In the genomic region with DNA sequence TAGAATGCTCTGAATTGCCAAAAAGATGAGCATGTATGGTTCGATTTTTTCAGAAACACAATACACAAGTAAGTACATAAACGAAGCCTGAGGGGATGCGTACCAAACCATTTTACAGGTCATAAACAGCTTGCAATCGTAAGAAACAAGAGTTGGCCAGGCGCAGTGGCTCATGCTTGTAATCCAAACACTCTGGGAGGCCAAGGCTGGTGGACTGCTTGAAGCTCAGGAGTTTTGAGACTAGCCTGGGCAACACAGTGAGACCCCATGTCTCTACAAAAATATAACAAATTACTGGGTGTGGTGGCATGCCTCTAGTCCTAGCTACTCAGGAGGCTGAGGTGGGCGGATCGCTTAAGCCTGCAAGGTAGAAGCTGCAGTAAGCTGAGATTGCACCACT, we compare ENCODE assay signal across 26 cellular contexts. TPM values are rescaled to one million over a fixed set of nuclear protein-coding genes. Genes with fewer than 3 reads are reported as not detected.
DNase-seq lines count a peak whose midpoint lies in the region; ATAC-seq and TF ChIP-seq lines count a peak whose summit lies in the region.
"Had no signal": no experiment of that assay in that cellular context is flagged by ENCODE, and none has a peak within 500 bp of the region (broad histone marks: within the 10 kb centered on the region; RNA-seq: fewer than 3 reads in every experiment).

No MANE protein-coding gene starts in this region.

- no peak overlapping the region for H2BK12ac ChIP-seq in trophoblast cell (ENCODE audit: low read length)

- H3K27ac Mint-ChIP-seq in activated CD4-positive, alpha-beta memory T cell treated with anti-CD3 and anti-CD28 coated beads for 36 hours, result peak overlapping the region; percentile 60
- no peak overlapping the region for H3K27ac Mint-ChIP-seq in activated CD4-positive, alpha-beta memory T cell treated with anti-CD3 and anti-CD28 coated beads, Interleukin-2, amount 10 ng/mL, durations not matched to agents 7 days and 5 days
- peak overlapping the region; percentile 7 to 19 for H3K27ac Mint-ChIP-seq in effector memory CD8-positive, alpha-beta T cell
- H3K27ac Mint-ChIP-seq in Caco-2 (ENCODE audit: unreplicated experiment), result no peak overlapping the region

- no peak overlapping the region for H3K4me3 Mint-ChIP-seq in activated CD4-positive, alpha-beta memory T cell treated with anti-CD3 and anti-CD28 coated beads for 36 hours
- H3K4me3 Mint-ChIP-seq in activated CD4-positive, alpha-beta memory T cell treated with anti-CD3 and anti-CD28 coated beads, Interleukin-2, amount 10 ng/mL, durations not matched to agents 7 days and 5 days, result no peak overlapping the region
- no peak overlapping the region for H3K4me3 Mint-ChIP-seq in effector memory CD8-positive, alpha-beta T cell
- no peak overlapping the region for H3K4me3 Mint-ChIP-seq in Caco-2 (ENCODE audit: unreplicated experiment)

- H3K4me1 ChIP-seq in trophoblast cell (ENCODE audit: control insufficient read depth in 1 of 2, insufficient read depth in 2 of 2, low read length in 2 of 2) (no peaks in the 10 kb centered on the region), Caco-2 (peaks cover 28% of the 10 kb centered on the region)

- no peaks in the 10 kb centered on the region for H3K27me3 Mint-ChIP-seq in activated CD4-positive, alpha-beta memory T cell treated with anti-CD3 and anti-CD28 coated beads for 36 hours
- H3K27me3 Mint-ChIP-seq in activated CD4-positive, alpha-beta memory T cell treated with anti-CD3 and anti-CD28 coated beads, Interleukin-2, amount 10 ng/mL, durations not matched to agents 7 days and 5 days, result no peaks in the 10 kb centered on the region
- H3K27me3 Mint-ChIP-seq in effector memory CD8-positive, alpha-beta T cell, result no peaks in the 10 kb centered on the region
- H3K27me3 Mint-ChIP-seq in Caco-2 (ENCODE audit: insufficient read depth, unreplicated experiment), result no peaks in the 10 kb centered on the region

- no TSS peak for BruUV-seq in Caco-2 (replicated peaks; lab: Mats Ljungman, UMichigan)

- no peak overlapping the region for H4K91ac ChIP-seq in trophoblast cell (ENCODE audit: low read depth, low read length)

- no peak overlapping the region for H3K27ac ChIP-seq in trophoblast cell (ENCODE audit: low read depth, low read length)
- H3K27ac ChIP-seq: left ventricle myocardium inferior, stomach, tibial nerve, VCaP had no signal

- no peak overlapping the region for H3K14ac ChIP-seq in trophoblast cell (ENCODE audit: low read length)

- H3K4me3 ChIP-seq in trophoblast cell (ENCODE audit: low read depth, low read length), result no peak overlapping the region
- no peak overlapping the region for H3K4me3 ChIP-seq in Caco-2 (ENCODE audit: low read depth, low read length)
- H3K4me3 ChIP-seq: left ventricle myocardium inferior, stomach, tibial nerve had no signal

- no peak overlapping the region for H3K18ac ChIP-seq in trophoblast cell (ENCODE audit: low read length)

- H3K79me1 ChIP-seq in trophoblast cell (ENCODE audit: low read length), result no peaks in the 10 kb centered on the region

- TF ChIP-seq CTCF in Caco-2 (IDR thresholded peaks at IDR 0.05; ENCODE audit: insufficient read depth in 1 of 2, low read depth in 1 of 2, low read length in 1 of 2, severe bottlenecking in 1 of 2, unreplicated experiment in 1 of 2), result no peak

- H3K27me3 ChIP-seq in trophoblast cell (ENCODE audit: insufficient read depth, low read length) (no peaks in the 10 kb centered on the region), Caco-2 (replicated peaks; ENCODE audit: control insufficient read depth, insufficient read depth, low read length) (no peaks in the 10 kb centered on the region)
- H3K27me3 ChIP-seq: stomach, tibial nerve had no signal

- no peak overlapping the region for H2AK5ac ChIP-seq in trophoblast cell (ENCODE audit: low read length)

- H3K4me2 ChIP-seq in trophoblast cell (ENCODE audit: low read length), result no peak overlapping the region
- H3K4me2 ChIP-seq: SK-N-SH had no signal

- no peaks in the 10 kb centered on the region for H3K9me3 ChIP-seq in trophoblast cell (ENCODE audit: insufficient read depth, low read depth, low read length)
- no peaks in the 10 kb centered on the region for H3K9me3 ChIP-seq in Caco-2
- H3K9me3 ChIP-seq: left ventricle myocardium inferior, SK-N-SH, stomach, tibial nerve had no signal

- intact Hi-C loops in activated CD4-positive, alpha-beta memory T cell treated with anti-CD3 and anti-CD28 coated beads for 36 hours (cut with micrococcal nuclease), result no loop called here
- intact Hi-C loops in Caco-2 (cut with micrococcal nuclease; ENCODE audit: unreplicated experiment), result no loop called here

- H3K9ac ChIP-seq in trophoblast cell (ENCODE audit: low read length), result no peak overlapping the region
- H3K9ac ChIP-seq: SK-N-SH had no signal

- no peaks in the 10 kb centered on the region for H3K9me3 Mint-ChIP-seq in activated CD4-positive, alpha-beta memory T cell treated with anti-CD3 and anti-CD28 coated beads for 36 hours
- H3K9me3 Mint-ChIP-seq in activated CD4-positive, alpha-beta memory T cell treated with anti-CD3 and anti-CD28 coated beads, Interleukin-2, amount 10 ng/mL, durations not matched to agents 7 days and 5 days, result no peaks in the 10 kb centered on the region
- H3K9me3 Mint-ChIP-seq in effector memory CD8-positive, alpha-beta T cell, result no peaks in the 10 kb centered on the region
- H3K9me3 Mint-ChIP-seq in Caco-2 (ENCODE audit: unreplicated experiment), result no peaks in the 10 kb centered on the region

- H3K79me2 ChIP-seq in trophoblast cell (ENCODE audit: control insufficient read depth, insufficient read depth, low read length, poor library complexity), result peaks cover 5% of the 10 kb centered on the region

- peaks cover 88% of the 10 kb centered on the region for H3K36me3 Mint-ChIP-seq in activated CD4-positive, alpha-beta memory T cell treated with anti-CD3 and anti-CD28 coated beads for 36 hours
- peaks cover 96% of the 10 kb centered on the region for H3K36me3 Mint-ChIP-seq in activated CD4-positive, alpha-beta memory T cell treated with anti-CD3 and anti-CD28 coated beads, Interleukin-2, amount 10 ng/mL, durations not matched to agents 7 days and 5 days (ENCODE audit: low read depth)
- peaks cover 95% of the 10 kb centered on the region for H3K36me3 Mint-ChIP-seq in effector memory CD8-positive, alpha-beta T cell (ENCODE audit: insufficient read depth)
- H3K36me3 Mint-ChIP-seq in Caco-2 (ENCODE audit: insufficient read depth, unreplicated experiment), result peaks cover 100% of the 10 kb centered on the region

- no peak for ATAC-seq in effector memory CD8-positive, alpha-beta T cell (replicated peaks)

- WGBS in trophoblast cell (ENCODE audit: extremely low coverage, insufficient coverage, insufficient read length), result no CpG with 5 or more reads among the region's 7 CpGs

- no peak overlapping the region for H4K12ac ChIP-seq in trophoblast cell (ENCODE audit: low read depth, low read length)

- H2AFZ ChIP-seq in trophoblast cell (ENCODE audit: insufficient read depth, low read length, poor library complexity), result no peak overlapping the region

- H4K8ac ChIP-seq in trophoblast cell (ENCODE audit: low read depth, low read length), result no peak overlapping the region

- CTCF ChIA-PET in activated CD4-positive, alpha-beta memory T cell treated with anti-CD3 and anti-CD28 coated beads for 36 hours (lab: Charles Lee), result interaction anchor here (0.7 to 3.2 kb wide), 5 partner anchors 12 to 264 kb away, joined by 3 to 13 read pairs (median 6); partner anchors contain the start of gene TRA2B
- CTCF ChIA-PET in activated CD4-positive, alpha-beta memory T cell treated with anti-CD3 and anti-CD28 coated beads, Interleukin-2, amount 10 ng/mL, durations not matched to agents 7 days and 5 days (lab: Charles Lee), result interaction anchor here (0.7 to 6.0 kb wide), 3 partner anchors 8 to 19 kb away, joined by 3 to 50 read pairs (median 4); no protein-coding TSS in a partner anchor
- CTCF ChIA-PET in Caco-2 (lab: Charles Lee), result interaction anchor here (1.1 kb wide), 1 partner anchor 19 kb away, joined by 3 read pairs; no protein-coding TSS in a partner anchor

- H3K23ac ChIP-seq in trophoblast cell (ENCODE audit: low read length), result no peak overlapping the region

- H2BK5ac ChIP-seq in trophoblast cell (ENCODE audit: low read depth, low read length, poor library complexity), result no peak overlapping the region

- no peak for DNase-seq in activated CD4-positive, alpha-beta memory T cell treated with anti-CD3 and anti-CD28 coated beads for 36 hours
- no peak for DNase-seq in activated CD4-positive, alpha-beta memory T cell treated with anti-CD3 and anti-CD28 coated beads, Interleukin-2, amount 10 ng/mL, durations not matched to agents 7 days and 5 days
- DNase-seq in NAMALWA (ENCODE audit: low spot score) (peak; percentile 39), trophoblast cell (no peak), Caco-2 (no peak), NOMO-1 (lab: John Stamatoyannopoulos, UW; ENCODE audit: unreplicated experiment in 2 of 2) (no peak), putamen (ENCODE audit: low spot score) (no peak)
- no peak for DNase-seq in effector memory CD8-positive, alpha-beta T cell
- DNase-seq: 8988T; activated CD4-positive, alpha-beta T cell treated with anti-CD3 and anti-CD28 coated beads, Interleukin-2, amount 50 U/mL, for 1 hour; activated gamma-delta T cell; amygdala; cortex of kidney; GF-D8; Kasumi-1; left ventricle myocardium inferior; midbrain; NCI-H1048; NCI-H2029; NCI-H226; NCI-H774; SK-N-SH; stimulated activated CD4-positive, alpha-beta T cell treated with anti-CD3 and anti-CD28 coated beads, Interleukin-15, amount 100 ng/mL, for 24 hours; stomach had no signal

- peak overlapping the region; percentile 53 for H3K4ac ChIP-seq in trophoblast cell (ENCODE audit: low read depth, low read length)

- POLR2A ChIA-PET in activated CD4-positive, alpha-beta memory T cell treated with anti-CD3 and anti-CD28 coated beads for 36 hours (lab: Charles Lee), result interaction anchor here (1.6 to 6.5 kb wide), 3 partner anchors 10 to 13 kb away, joined by 5 to 50 read pairs (median 7); partner anchors contain the start of gene TRA2B
- POLR2A ChIA-PET in activated CD4-positive, alpha-beta memory T cell treated with anti-CD3 and anti-CD28 coated beads, Interleukin-2, amount 10 ng/mL, durations not matched to agents 7 days and 5 days (lab: Charles Lee), result interaction anchor here (1.1 to 10.1 kb wide), 5 partner anchors 8 to 13 kb away, joined by 3 to 210 read pairs (median 8); partner anchors contain the start of gene TRA2B
- POLR2A ChIA-PET in Caco-2 (lab: Charles Lee), result no interaction called here

- no peak overlapping the region for H2BK120ac ChIP-seq in trophoblast cell (ENCODE audit: insufficient read depth, low read length, poor library complexity)

- H3K36me3 ChIP-seq in trophoblast cell (ENCODE audit: control insufficient read depth in 1 of 2, insufficient read depth in 2 of 2, low read length in 2 of 2) (peaks cover 24 to 42% of the 10 kb centered on the region in 2 experiments), Caco-2 (ENCODE audit: control insufficient read depth, insufficient read depth, low read length) (peaks cover 5% of the 10 kb centered on the region)

- H3K4me1 Mint-ChIP-seq in activated CD4-positive, alpha-beta memory T cell treated with anti-CD3 and anti-CD28 coated beads for 36 hours (ENCODE audit: low read depth), result peaks cover 58% of the 10 kb centered on the region
- H3K4me1 Mint-ChIP-seq in activated CD4-positive, alpha-beta memory T cell treated with anti-CD3 and anti-CD28 coated beads, Interleukin-2, amount 10 ng/mL, durations not matched to agents 7 days and 5 days, result peaks cover 61% of the 10 kb centered on the region
- H3K4me1 Mint-ChIP-seq in effector memory CD8-positive, alpha-beta T cell (ENCODE audit: low read depth in 2 of 2), result peaks cover 43 to 58% of the 10 kb centered on the region in 2 donors
- peaks cover 30% of the 10 kb centered on the region for H3K4me1 Mint-ChIP-seq in Caco-2 (ENCODE audit: low read depth, unreplicated experiment)

RNA-seq across cellular contexts. Expression of gene TRA2B, which starts 13.4 kb away (rescaled TPM):
- 100 to 1,000 TPM; 184 to 187 TPM for total RNA-seq in activated CD4-positive, alpha-beta memory T cell treated with anti-CD3 and anti-CD28 coated beads for 36 hours
- 100 to 1,000 TPM; 194 to 195 TPM for total RNA-seq in activated CD4-positive, alpha-beta memory T cell treated with anti-CD3 and anti-CD28 coated beads, Interleukin-2, amount 10 ng/mL, durations not matched to agents 7 days and 5 days
- polyA plus RNA-seq in trophoblast cell (2013), result 183 and 193 TPM in 2 replicates
- 197 and 204 TPM in 2 replicates for total RNA-seq in Caco-2 (2022)

Comparison
In these comparisons a context has a peak if more than half of its experiments do, and no peak if none do; other contexts are left out.
1. H3K27ac Mint-ChIP-seq: peak in activated CD4-positive, alpha-beta memory T cell treated with anti-CD3 and anti-CD28 coated beads for 36 hours (single experiment) and effector memory CD8-positive, alpha-beta T cell (2 of 2); none in activated CD4-positive, alpha-beta memory T cell treated with anti-CD3 and anti-CD28 coated beads, Interleukin-2, amount 10 ng/mL, durations not matched to agents 7 days and 5 days (single experiment) and Caco-2 (single experiment).